Comparison of ENCODE assay signal across 8 cellular contexts in the genomic region with DNA sequence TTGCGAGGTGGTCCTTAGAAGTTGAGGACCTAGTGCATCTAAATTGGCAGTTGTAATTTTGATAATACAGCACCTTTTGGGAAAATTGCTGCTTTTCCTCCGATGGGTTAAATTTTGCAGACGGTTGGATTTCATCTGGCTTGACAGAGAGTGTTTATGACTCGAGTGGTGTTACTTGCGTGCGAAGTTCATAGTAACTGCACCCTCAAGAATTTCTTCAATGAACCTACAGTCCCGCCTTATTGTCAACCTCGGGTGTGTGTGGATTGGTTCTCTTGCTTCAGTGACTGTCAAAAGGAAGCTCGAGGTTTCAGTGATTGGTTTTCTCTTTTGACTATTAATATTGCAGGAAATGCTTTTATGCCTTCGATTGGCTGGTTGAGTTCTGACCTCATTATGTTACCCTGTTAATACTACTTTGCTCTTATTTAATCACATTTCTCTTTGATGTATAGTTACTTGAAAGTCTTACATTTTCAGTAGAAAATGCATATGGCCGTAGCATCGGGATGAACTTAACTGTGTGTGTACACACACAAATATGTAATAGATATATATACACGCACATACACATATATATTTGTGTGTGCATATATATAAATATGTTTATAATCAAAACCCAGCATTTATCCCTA. TPM values are rescaled to one million over a fixed set of nuclear protein-coding genes. Genes with fewer than 3 reads are reported as not detected.
A peak's percentile ranks its signal among the peaks of the same experiment; 100 is the strongest.
DNase-seq lines count a peak whose midpoint lies in the region; ATAC-seq and TF ChIP-seq lines count a peak whose summit lies in the region.

No MANE protein-coding gene starts in this region.

- TF ChIP-seq CTCF in LNCaP clone FGC (IDR thresholded peaks at IDR 0.05; ENCODE audit: control insufficient read depth, extremely low read depth, insufficient read depth) (no peak), adrenal gland (IDR thresholded peaks at IDR 0.05) (no peak), heart right ventricle (IDR thresholded peaks at IDR 0.05) (no peak), psoas muscle (IDR thresholded peaks at IDR 0.05) (no peak)

- peak; percentile 59 for DNase-seq in GDM1 (lab: John Stamatoyannopoulos, UW)
- peak; percentile 41 for DNase-seq in H7
- DNase-seq in LNCaP clone FGC (ENCODE audit: low read depth): peak; percentile 68
- DNase-seq in SJSA1 (ENCODE audit: low read depth in 1 of 2, low spot score in 2 of 2): peak; percentile 63 to 86
- peak; percentile 38 to 84 (median 63) for DNase-seq in adrenal gland
- peak in 1 of 2 donors; percentile 30 for DNase-seq in heart right ventricle
- DNase-seq in psoas muscle: no peak
- DNase-seq in mesenteric fat pad (ENCODE audit: low spot score): no peak

- WGBS in adrenal gland, 4 donors: 7 to 12% (median 9%) methylated on average over 13 of the region's 13 CpGs
- 8 to 10% methylated on average over 13 of the region's 13 CpGs for WGBS in heart right ventricle, 2 donors
- WGBS in psoas muscle, 3 donors: 8 to 12% (median 9%) methylated on average over 13 of the region's 13 CpGs

- ATAC-seq in heart right ventricle (peak in 7 of 8 donors; percentile 9 to 35 (median 22)), psoas muscle (peak in 2 of 4 donors; percentile 17 to 23)

- H3K4me3 ChIP-seq in H7 (ENCODE audit: insufficient read depth, low read depth, low read length) (peak overlapping the region; percentile 70), LNCaP clone FGC (ENCODE audit: low read depth, low read length) (peak overlapping the region; percentile 90), SJSA1 (peak overlapping the region; percentile 91), adrenal gland (peak overlapping the region; percentile 72 to 99 (median 90)), heart right ventricle (peak overlapping the region; percentile 77 to 97 (median 89)), psoas muscle (peak overlapping the region; percentile 82)

- H3K27ac ChIP-seq in SJSA1 (peak overlapping the region; percentile 93), adrenal gland (peak overlapping the region; percentile 84 to 100 (median 99)), heart right ventricle (peak overlapping the region in 9 of 10 donors; percentile 99 to 100 (median 100)), psoas muscle (peak overlapping the region; percentile 97)

- no peaks in the 10 kb centered on the region for H3K36me3 ChIP-seq in H7 (replicated peaks; ENCODE audit: control insufficient read depth, insufficient read depth, low read length)
- peaks cover 3% of the 10 kb centered on the region; the same call in 1 of the 2 replicates for H3K36me3 ChIP-seq in SJSA1
- H3K36me3 ChIP-seq in adrenal gland (replicated peaks in 1 of 2): no peaks in the 10 kb centered on the region
- no peaks in the 10 kb centered on the region for H3K36me3 ChIP-seq in heart right ventricle
- H3K36me3 ChIP-seq in psoas muscle (ENCODE audit: insufficient read depth in 1 of 2, low read depth in 1 of 2): no peaks in the 10 kb centered on the region

- intact Hi-C loops in adrenal gland (cut with DNase I) (loop anchor here (10.0 kb wide), 2 partner anchors 49 to 349 kb away; no protein-coding TSS in a partner anchor), heart right ventricle (cut with DNase I) (loop anchor here in 1 of 10 donors (10.0 kb wide), 1 partner anchor 349 kb away; no protein-coding TSS in a partner anchor), psoas muscle (cut with DNase I) (loop anchor here in 1 of 2 donors (5.0 kb wide), 1 partner anchor 91 kb away; no protein-coding TSS in a partner anchor)

- no peaks in the 10 kb centered on the region for H3K27me3 ChIP-seq in H7 (ENCODE audit: control insufficient read depth, insufficient read depth, low read length)
- H3K27me3 ChIP-seq in SJSA1 (replicated peaks): no peaks in the 10 kb centered on the region; the same call in 1 of the 2 replicates
- no peaks in the 10 kb centered on the region for H3K27me3 ChIP-seq in adrenal gland
- H3K27me3 ChIP-seq in heart right ventricle: no peaks in the 10 kb centered on the region
- no peaks in the 10 kb centered on the region for H3K27me3 ChIP-seq in psoas muscle (ENCODE audit: insufficient read depth in 3 of 3, low read length in 2 of 3)

- TF ChIP-seq POLR2A in adrenal gland (IDR thresholded peaks at IDR 0.05): peak in 1 of 2 donors; percentile 61

- no peaks in the 10 kb centered on the region for H3K9me3 ChIP-seq in SJSA1 (replicated peaks)
- H3K9me3 ChIP-seq in adrenal gland (replicated peaks in 1 of 3): no peaks in the 10 kb centered on the region
- no peaks in the 10 kb centered on the region for H3K9me3 ChIP-seq in heart right ventricle
- no peaks in the 10 kb centered on the region for H3K9me3 ChIP-seq in psoas muscle

- H3K4me1 ChIP-seq in SJSA1 (replicated peaks) (peaks cover 14% of the 10 kb centered on the region), adrenal gland (replicated peaks in 1 of 2) (peaks cover 9 to 44% of the 10 kb centered on the region in 2 donors), heart right ventricle (peaks cover 0 to 66% (median 36%) of the 10 kb centered on the region in 9 donors), psoas muscle (peaks cover 37% of the 10 kb centered on the region)

RNA-seq across cellular contexts. Expression of a gene that starts 1.5 kb away (rescaled TPM):
- 9.5 and 15.6 TPM in 2 replicates for total RNA-seq in H7 (2014; rRNA removed; shearing (Covaris generic))
- 16.0 and 19.5 TPM in 2 replicates for total RNA-seq in SJSA1 (2014; rRNA removed; shearing (Covaris generic))
- total RNA-seq in adrenal gland (10 to 100 TPM; 17.6 to 57.4 (median 36.6) TPM), heart right ventricle (10 to 100 TPM; 14.2 to 28.8 (median 21.4) TPM), psoas muscle (10 to 100 TPM; 15.7 to 21.4 (median 16.9) TPM), mesenteric fat pad (29.0 TPM)
- polyA plus RNA-seq in adrenal gland (10 to 100 TPM in 1 of 3 donors, 1 to 10 TPM in 2; 8.0 to 23.9 (median 8.3) TPM), heart right ventricle (1 to 10 TPM; 5.5 to 6.0 TPM), psoas muscle (10 to 100 TPM in 2 of 3 donors, 1 to 10 TPM in 1; 6.3 to 10.7 (median 10.1) TPM)

Comparison
In these comparisons a context has a peak if more than half of its experiments do, and no peak if none do; other contexts are left out.
1. DNase-seq: peak in GDM1 (single experiment), H7 (single experiment), LNCaP clone FGC (single experiment), SJSA1 (2 of 2) and adrenal gland (7 of 7); none in psoas muscle (0 of 2) and mesenteric fat pad (single experiment).
2. Peak in every context shown above with its lines, with median percentiles within 50 percentile points of each other: H3K4me3 ChIP-seq and H3K27ac ChIP-seq.